In the genomic region with DNA sequence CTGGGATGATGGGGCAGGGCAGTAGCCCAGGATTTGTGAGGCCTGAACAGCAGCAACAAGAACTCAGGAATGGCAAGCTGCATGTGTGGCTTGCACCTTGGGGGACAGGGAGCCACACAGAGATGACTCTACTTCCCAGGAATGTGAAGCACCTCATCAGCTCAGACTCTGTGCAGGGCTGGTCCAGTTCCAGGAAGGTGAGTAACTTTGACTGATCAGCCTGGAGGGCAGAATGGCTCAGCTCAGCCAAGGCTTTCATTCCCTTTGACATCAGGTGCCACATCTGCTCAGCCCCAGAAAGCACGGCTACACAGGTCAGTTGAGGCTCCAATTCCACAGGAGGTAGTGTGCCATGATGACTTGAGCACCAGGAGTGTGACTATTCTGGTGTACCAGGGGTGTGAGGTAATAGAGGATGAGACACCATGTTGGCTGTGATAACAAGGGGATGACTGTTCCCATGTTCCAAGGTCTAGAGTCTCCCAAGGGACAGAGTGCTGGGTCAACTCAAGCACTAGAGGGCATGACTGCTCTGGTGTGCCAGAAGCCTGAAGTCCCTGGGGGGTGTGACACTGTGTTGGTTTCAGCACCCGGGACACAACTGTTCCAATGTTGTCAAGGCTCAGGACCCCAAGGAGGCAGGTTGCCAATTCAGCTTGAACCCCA, we compare ENCODE assay signal across 15 cellular contexts.
A peak's percentile ranks its signal among the peaks of the same experiment; 100 is the strongest.
DNase-seq lines count a peak whose midpoint lies in the region; ATAC-seq and TF ChIP-seq lines count a peak whose summit lies in the region.
"Had no signal": no experiment of that assay in that cellular context is flagged by ENCODE, and none has a peak within 500 bp of the region (broad histone marks: within the 10 kb centered on the region; RNA-seq: fewer than 3 reads in every experiment).

No MANE protein-coding gene starts in this region.

- no peaks in the 10 kb centered on the region for H3K27me3 Mint-ChIP-seq in T-helper 2 cell treated with Interferon-gamma antibody and Interleukin-4, amounts not matched to agents 5 μg/mL and 100 μg/mL, for 36 hours (ENCODE audit: low read depth)
- H3K27me3 Mint-ChIP-seq: type B pancreatic cell had no signal

- peaks cover 41% of the 10 kb centered on the region for H3K9me3 Mint-ChIP-seq in T-helper 2 cell treated with Interferon-gamma antibody and Interleukin-4, amounts not matched to agents 5 μg/mL and 100 μg/mL, for 36 hours

- no peaks in the 10 kb centered on the region for H3K4me1 ChIP-seq in smooth muscle cell (ENCODE audit: low read depth)
- H3K4me1 ChIP-seq in heart right ventricle, result no peaks in the 10 kb centered on the region
- H3K4me1 ChIP-seq: ascending aorta, pancreas had no signal

- DNase-seq in HCEC 1CT, result peak; percentile 45
- DNase-seq in RWPE1 (ENCODE audit: low spot score), result peak; percentile 83
- DNase-seq in smooth muscle cell (lab: John Stamatoyannopoulos, UW; ENCODE audit: unreplicated experiment), result no peak
- DNase-seq in activated CD4-positive, CD25-positive, alpha-beta regulatory T cell treated with anti-CD3 and anti-CD28 coated beads, Interleukin-2, amount 50 U/mL, for 72 hours, result no peak
- DNase-seq in heart right ventricle, result no peak
- no peak for DNase-seq in NCI-H774 (lab: John Stamatoyannopoulos, UW)
- no peak for DNase-seq in T-helper 2 cell treated with Interferon-gamma antibody and Interleukin-4, amounts not matched to agents 5 μg/mL and 100 μg/mL, for 36 hours (ENCODE audit: low spot score)
- DNase-seq: activated CD4-positive, alpha-beta T cell treated with anti-CD3 and anti-CD28 coated beads for 1 hour; activated T-cell treated with anti-CD3 and anti-CD28 coated beads, Interleukin-2, amount 50 U/mL, for 48 hours; NCI-H146 had no signal

- CTCF ChIA-PET in RWPE1 (lab: Yijun Ruan, JAX), result interaction anchor here (0.6 kb wide), 1 partner anchor 477 kb away, joined by 3 read pairs; no protein-coding TSS in a partner anchor

- WGBS in smooth muscle cell (ENCODE audit: low lambda C conversion rate), result 80% methylated on average over 2 of the region's 2 CpGs
- WGBS in heart right ventricle, 2 donors, result 93 to 100% methylated on average over 2 of the region's 2 CpGs

- H2AFZ ChIP-seq in smooth muscle cell (ENCODE audit: low read depth), result no peak overlapping the region

- POLR2A ChIA-PET in RWPE1 (lab: Yijun Ruan, JAX; ENCODE audit: low non-redundant PET), result no interaction called here

- H4K20me1 ChIP-seq in smooth muscle cell (ENCODE audit: low read depth), result no peaks in the 10 kb centered on the region

- TF ChIP-seq CTCF in RWPE1 (conservative IDR thresholded peaks at IDR 0.05; ENCODE audit: low read depth) (no peak), smooth muscle cell (IDR thresholded peaks at IDR 0.05; ENCODE audit: borderline replicate concordance, insufficient read depth, poor library complexity, severe bottlenecking) (no peak), heart right ventricle (IDR thresholded peaks at IDR 0.05) (no peak)

- H3K9me3 ChIP-seq in smooth muscle cell (replicated peaks; ENCODE audit: low read depth), result peaks cover 7% of the 10 kb centered on the region
- H3K9me3 ChIP-seq in heart right ventricle, result peaks cover 0 to 40% (median 26%) of the 10 kb centered on the region in 11 donors
- H3K9me3 ChIP-seq: pancreas had no signal

- H3K4me1 Mint-ChIP-seq in T-helper 2 cell treated with Interferon-gamma antibody and Interleukin-4, amounts not matched to agents 5 μg/mL and 100 μg/mL, for 36 hours (ENCODE audit: low read depth), result no peaks in the 10 kb centered on the region

- H3K9ac ChIP-seq in smooth muscle cell (ENCODE audit: low read depth), result no peak overlapping the region

- no peak overlapping the region for H3K4me3 Mint-ChIP-seq in T-helper 2 cell treated with Interferon-gamma antibody and Interleukin-4, amounts not matched to agents 5 μg/mL and 100 μg/mL, for 36 hours
- H3K4me3 Mint-ChIP-seq: type B pancreatic cell had no signal

- intact Hi-C loops in heart right ventricle (cut with DNase I), result no loop called here

- H3K36me3 Mint-ChIP-seq in T-helper 2 cell treated with Interferon-gamma antibody and Interleukin-4, amounts not matched to agents 5 μg/mL and 100 μg/mL, for 36 hours (ENCODE audit: low read depth), result no peaks in the 10 kb centered on the region
- H3K36me3 Mint-ChIP-seq: type B pancreatic cell had no signal

- no peak overlapping the region for H3K4me2 ChIP-seq in smooth muscle cell

- H3K27me3 ChIP-seq in smooth muscle cell (ENCODE audit: low read depth), result no peaks in the 10 kb centered on the region
- H3K27me3 ChIP-seq in heart right ventricle, result no peaks in the 10 kb centered on the region
- H3K27me3 ChIP-seq: ascending aorta, pancreas had no signal

- H3K4me3 ChIP-seq in smooth muscle cell, result no peak overlapping the region
- no peak overlapping the region for H3K4me3 ChIP-seq in heart right ventricle
- H3K4me3 ChIP-seq: ascending aorta, pancreas, SK-N-MC had no signal

- H3K27ac Mint-ChIP-seq in T-helper 2 cell treated with Interferon-gamma antibody and Interleukin-4, amounts not matched to agents 5 μg/mL and 100 μg/mL, for 36 hours, result no peak overlapping the region
- H3K27ac Mint-ChIP-seq: type B pancreatic cell had no signal

- H3K79me2 ChIP-seq in smooth muscle cell (ENCODE audit: low read depth), result no peaks in the 10 kb centered on the region

- no peaks in the 10 kb centered on the region for H3F3A ChIP-seq in smooth muscle cell (ENCODE audit: low read depth)

- ATAC-seq in esophagus mucosa (peak; percentile 96), heart right ventricle (no peak)

- H3K27ac ChIP-seq in RWPE1, result peak overlapping the region; percentile 85
- peak overlapping the region; percentile 37 for H3K27ac ChIP-seq in smooth muscle cell (ENCODE audit: low read depth)
- no peak overlapping the region for H3K27ac ChIP-seq in heart right ventricle
- H3K27ac ChIP-seq: ascending aorta, pancreas, SK-N-MC had no signal

- H3K36me3 ChIP-seq in smooth muscle cell (ENCODE audit: low read depth), result no peaks in the 10 kb centered on the region
- no peaks in the 10 kb centered on the region for H3K36me3 ChIP-seq in heart right ventricle
- H3K36me3 ChIP-seq: ascending aorta, pancreas had no signal

Comparison
In these comparisons a context has a peak if more than half of its experiments do, and no peak if none do; other contexts are left out.
1. DNase-seq: peak in HCEC 1CT (single experiment) and RWPE1 (single experiment); none in smooth muscle cell (single experiment), activated CD4-positive, CD25-positive, alpha-beta regulatory T cell treated with anti-CD3 and anti-CD28 coated beads, Interleukin-2, amount 50 U/mL, for 72 hours (single experiment), heart right ventricle (0 of 2), NCI-H774 (single experiment) and T-helper 2 cell treated with Interferon-gamma antibody and Interleukin-4, amounts not matched to agents 5 μg/mL and 100 μg/mL, for 36 hours (single experiment).
2. H3K27ac ChIP-seq: peak in RWPE1 (single experiment) and smooth muscle cell (single experiment); none in heart right ventricle (0 of 10).